ENCODE assay signal across 1 cellular context in the genomic region with DNA sequence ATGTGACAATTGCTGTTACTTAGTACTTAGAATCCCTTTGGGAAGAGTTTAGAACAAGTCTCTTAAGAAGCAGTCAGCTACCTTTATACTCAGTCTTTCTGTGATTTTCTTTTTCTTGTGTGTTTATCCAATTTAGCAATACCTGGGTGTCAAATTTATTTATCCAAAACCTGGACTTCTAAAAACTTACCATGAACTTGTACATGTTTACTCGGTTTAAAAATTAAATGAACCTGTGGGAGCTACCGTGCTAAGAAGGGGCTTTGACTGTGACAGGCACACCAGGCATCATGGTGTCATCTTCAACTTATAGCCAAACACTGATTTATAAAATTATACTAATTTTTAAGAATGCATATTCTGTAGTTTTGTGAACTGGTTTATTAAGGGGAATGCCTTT.
TF ChIP-seq lines count a peak whose summit lies in the region.

No MANE protein-coding gene starts in this region.

TF ChIP-seq in liver, 16 proteins besides CTCF, POLR2A, EP300 and RAD21 (continued from another document):
- TF ChIP-seq MAX (IDR thresholded peaks at IDR 0.05) (no peak), NR2F2 (IDR thresholded peaks at IDR 0.05) (no peak), RXRA (IDR thresholded peaks at IDR 0.05) (peak in 1 of 2 donors; percentile 28)
